27 cellular contexts compared by ENCODE assay signal in genomic region chr16:7216719-7217118, GRCh38.
"Had no signal": no experiment of that assay in that cellular context is flagged by ENCODE, and none has a peak within 500 bp of the region (broad histone marks: within the 10 kb centered on the region; RNA-seq: fewer than 3 reads in every experiment).

No MANE protein-coding gene starts in this region.

- H3K36me3 ChIP-seq: stomach, suprapubic skin, thoracic aorta, thyroid gland, tibial artery, tibial nerve, transverse colon, upper lobe of left lung, upper lobe of right lung, uterus, vagina had no signal

- DNase-seq: stimulated activated CD4-positive, alpha-beta T cell treated with anti-CD3 and anti-CD28 coated beads, Interleukin-2, amount 100 ng/mL, for 48 hours; stimulated activated CD4-positive, alpha-beta T cell treated with anti-CD3 and anti-CD28 coated beads, Interleukin-4, amount 100 ng/mL, for 1 hour; stimulated activated CD4-positive, alpha-beta T cell treated with anti-CD3 and anti-CD28 coated beads, Interleukin-4, amount 100 ng/mL, for 24 hours; stimulated activated CD4-positive, alpha-beta T cell treated with anti-CD3 and anti-CD28 coated beads, Interleukin-4, amount 100 ng/mL, for 4 hours; stimulated activated CD8-positive, alpha-beta memory T cell treated with anti-CD3 and anti-CD28 coated beads, Interleukin-4, amount 100 ng/mL, for 48 hours; stimulated activated naive B cell treated with anti-CD40 and anti-IgM and Interleukin-4, amounts not matched to agents 10 μg/mL and 1 μg/mL and 100 μg/mL, for 72 hours; stimulated activated naive CD4-positive, alpha-beta T cell; stimulated activated naive CD4-positive, alpha-beta T cell treated with Interleukin-2 at 50 U/mL for 16 hours; stimulated activated naive CD8-positive, alpha-beta T cell treated with anti-CD3 and anti-CD28 coated beads, Interleukin-15, amount 100 ng/mL, for 72 hours; stimulated activated naive CD8-positive, alpha-beta T cell treated with anti-CD3 and anti-CD28 coated beads, Interleukin-15, Interleukin-2, amounts not matched to agents 100 U/mL and 50 U/mL, for 24 hours; stomach; substantia nigra; testis; thyroid gland; tibial artery; transverse colon; trophoblast cell; upper lobe of left lung; upper lobe of right lung; uterus had no signal

- ATAC-seq: stimulated activated effector memory CD8-positive, alpha-beta T cell treated with anti-CD3 and anti-CD28 coated beads, Interleukin-12 subunit alpha, Interleukin-12 subunit beta, amount 100 ng/mL, for 72 hours; stimulated activated memory B cell treated with anti-CD40 and anti-IgM and Interleukin-4, amounts not matched to agents 10 μg/mL and 1 μg/mL and 100 μg/mL, for 72 hours; stimulated activated naive B cell treated with anti-CD40 and anti-IgM and Interleukin-4, amounts not matched to agents 10 μg/mL and 1 μg/mL and 100 μg/mL, for 72 hours; stimulated activated naive CD8-positive, alpha-beta T cell treated with anti-CD3 and anti-CD28 coated beads, Interleukin-15, amount 100 ng/mL, for 72 hours; stimulated activated naive CD8-positive, alpha-beta T cell treated with anti-CD3 and anti-CD28 coated beads, Interleukin-15, Interleukin-2, amounts not matched to agents 100 U/mL and 50 U/mL, for 24 hours; upper lobe of right lung had no signal

- H3K9me3 ChIP-seq: suprapubic skin, testis, thoracic aorta, thyroid gland, tibial artery, tibial nerve, transverse colon, upper lobe of left lung, upper lobe of right lung, uterus, vagina had no signal

- H3K4me1 ChIP-seq: stomach, suprapubic skin, testis, thyroid gland, tibial artery, tibial nerve, transverse colon, upper lobe of left lung, upper lobe of right lung, uterus, vagina had no signal

- H3K27ac ChIP-seq: stomach, suprapubic skin, testis, thoracic aorta, thyroid gland, tibial artery, tibial nerve, transverse colon, upper lobe of left lung, upper lobe of right lung, uterus, vagina had no signal

- H3K27me3 ChIP-seq: stomach, suprapubic skin, testis, thyroid gland, tibial artery, tibial nerve, transverse colon, upper lobe of left lung, upper lobe of right lung, uterus, vagina had no signal

- H3K4me3 ChIP-seq: stomach, suprapubic skin, testis, thoracic aorta, thyroid gland, tibial artery, tibial nerve, transverse colon, upper lobe of left lung, upper lobe of right lung, uterus, vagina had no signal

- FAIRE-seq: urothelium cell line had no signal
